8 cellular contexts compared by ENCODE assay signal in the genomic region with DNA sequence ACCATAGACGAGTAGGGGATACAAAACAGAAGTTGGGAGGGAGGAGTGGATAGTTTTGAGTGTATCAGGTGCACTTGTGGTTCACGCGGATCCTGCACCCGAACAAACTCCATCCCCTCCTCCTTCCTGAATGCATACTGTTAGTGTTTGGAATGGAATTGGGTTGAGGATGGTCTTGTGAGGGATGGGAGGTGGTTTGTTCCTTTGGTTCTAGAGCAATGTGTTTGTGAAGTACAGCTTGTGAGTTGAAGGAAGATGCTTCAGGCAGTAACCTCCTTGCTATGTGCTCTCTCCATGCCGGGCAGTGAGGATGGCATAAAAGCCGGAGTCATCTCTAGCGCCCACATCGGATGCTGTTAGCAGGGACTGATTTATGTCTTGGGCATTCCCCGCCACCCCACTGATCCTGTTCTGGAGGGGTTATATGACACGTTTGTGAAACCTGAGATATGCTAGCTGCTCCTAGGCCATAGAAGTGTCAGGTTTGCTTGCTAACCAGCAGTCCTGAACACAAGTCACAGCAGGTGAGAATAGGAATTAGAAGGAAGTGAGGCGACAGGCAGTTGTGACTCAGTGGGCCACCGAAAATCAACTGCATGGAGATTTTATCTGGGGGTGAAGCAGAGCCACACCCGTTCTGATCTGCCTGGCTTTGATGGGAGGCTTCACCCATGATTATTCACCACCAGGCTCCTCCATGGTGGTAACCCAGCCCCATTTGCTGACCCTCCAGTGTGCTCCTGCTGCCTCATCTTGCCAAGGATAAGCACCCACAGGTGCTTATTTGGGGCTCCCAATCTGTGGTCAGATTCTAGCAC. TPM values are rescaled to one million over a fixed set of nuclear protein-coding genes. Genes with fewer than 3 reads are reported as not detected.
DNase-seq lines count a peak whose midpoint lies in the region; ATAC-seq and TF ChIP-seq lines count a peak whose summit lies in the region.

No MANE protein-coding gene starts in this region.

- peaks cover 0 to 68% (median 16%) of the 10 kb centered on the region in 4 donors for H3K4me1 ChIP-seq in right lobe of liver

- DNase-seq in A172 (ENCODE audit: low spot score) (peak; percentile 55), HEK293T (ENCODE audit: extremely low spot score) (peak; percentile 66), right lobe of liver (no peak), SW 1271 (lab: John Stamatoyannopoulos, UW) (no peak)
- peak; percentile 30 to 35 for DNase-seq in stimulated activated CD8-positive, alpha-beta memory T cell treated with anti-CD3 and anti-CD28 coated beads, Interleukin-4, amount 100 ng/mL, for 4 hours (ENCODE audit: low read depth in 2 of 2, low spot score in 1 of 2)

- peaks cover 5% of the 10 kb centered on the region for H3K27me3 Mint-ChIP-seq in brain

- no peak for TF ChIP-seq POLR2A in right lobe of liver (IDR thresholded peaks at IDR 0.05)

- ATAC-seq in SK-N-SH treated with all-trans-retinoic acid at 6 μM for 48 hours (peak; percentile 11; the same call in 2 of the 3 replicates), right lobe of liver (no peak), HG03135 (IDR thresholded peaks at IDR 0.05; ENCODE audit: unreplicated experiment) (no peak)

- peaks cover 35% of the 10 kb centered on the region for H3K36me3 Mint-ChIP-seq in brain

- no peak overlapping the region for H3K27ac ChIP-seq in right lobe of liver

- H3K4me1 Mint-ChIP-seq in brain = peaks cover 75% of the 10 kb centered on the region

- H3K9me3 Mint-ChIP-seq in brain = peaks cover 0 to 3% (median 0%) of the 10 kb centered on the region in 5 experiments

- peak overlapping the region; percentile 85 to 91 (median 89) for H3K27ac Mint-ChIP-seq in brain

- no peaks in the 10 kb centered on the region for H3K9me3 ChIP-seq in right lobe of liver

- POLR2A ChIA-PET in HEK293T (lab: Yijun Ruan, JAX) = no interaction called here

- H3K27me3 ChIP-seq in right lobe of liver = no peaks in the 10 kb centered on the region

- H3K4me3 Mint-ChIP-seq in brain = peak overlapping the region; percentile 88 to 95 (median 91)

- CTCF ChIA-PET in HEK293T (lab: Yijun Ruan, JAX) = interaction anchor here (0.8 to 1.5 kb wide), 3 partner anchors 8 to 99 kb away, joined by 3 to 6 read pairs (median 3); no protein-coding TSS in a partner anchor

- peak overlapping the region; percentile 49 to 75 (median 65) for H3K4me3 ChIP-seq in right lobe of liver

- TF ChIP-seq CTCF in brain (conservative IDR thresholded peaks at IDR 0.05) (peak in 1 of 2 experiments; percentile 18), right lobe of liver (IDR thresholded peaks at IDR 0.05) (no peak)

- no peaks in the 10 kb centered on the region for H3K36me3 ChIP-seq in right lobe of liver

- 38% methylated on average over 11 of the region's 13 CpGs for WGBS in right lobe of liver (ENCODE audit: insufficient coverage, low coverage, low lambda C conversion rate, missing lambda C conversion rate)

- intact Hi-C loops in right lobe of liver (cut with DNase I) = no loop called here

TF ChIP-seq in HEK293T, 16 proteins besides CTCF, POLR2A, EP300 and RAD21:
- TF ChIP-seq TARDBP (IDR thresholded peaks at IDR 0.05) = no peak
- peak; percentile 57; the same call in 1 of the 2 replicates for TF ChIP-seq ARNT (IDR thresholded peaks at IDR 0.05)
- TF ChIP-seq ELF4 (IDR thresholded peaks at IDR 0.05) = no peak
- peak; percentile 57; the same call in 1 of the 2 replicates for TF ChIP-seq CTBP1 (IDR thresholded peaks at IDR 0.05; ENCODE audit: borderline replicate concordance)
- TF ChIP-seq SP1 (IDR thresholded peaks at IDR 0.05) = no peak
- no peak for TF ChIP-seq LEF1 (IDR thresholded peaks at IDR 0.05; ENCODE audit: borderline replicate concordance)
- TF ChIP-seq FOXM1 (IDR thresholded peaks at IDR 0.05; ENCODE audit: borderline replicate concordance) = no peak
- TF ChIP-seq FOXK2 (IDR thresholded peaks at IDR 0.05) = no peak
- no peak for TF ChIP-seq FOXA1 (IDR thresholded peaks at IDR 0.05)
- no peak for TF ChIP-seq HDGF (IDR thresholded peaks at IDR 0.05; ENCODE audit: borderline replicate concordance)
- 0 out of 2 replicates have a peak, but pooled peaks have one; percentile 0 for TF ChIP-seq L3MBTL2 (conservative IDR thresholded peaks at IDR 0.05)
- no peak for TF ChIP-seq SUZ12 (IDR thresholded peaks at IDR 0.05)
- TF ChIP-seq, protein P1, sequence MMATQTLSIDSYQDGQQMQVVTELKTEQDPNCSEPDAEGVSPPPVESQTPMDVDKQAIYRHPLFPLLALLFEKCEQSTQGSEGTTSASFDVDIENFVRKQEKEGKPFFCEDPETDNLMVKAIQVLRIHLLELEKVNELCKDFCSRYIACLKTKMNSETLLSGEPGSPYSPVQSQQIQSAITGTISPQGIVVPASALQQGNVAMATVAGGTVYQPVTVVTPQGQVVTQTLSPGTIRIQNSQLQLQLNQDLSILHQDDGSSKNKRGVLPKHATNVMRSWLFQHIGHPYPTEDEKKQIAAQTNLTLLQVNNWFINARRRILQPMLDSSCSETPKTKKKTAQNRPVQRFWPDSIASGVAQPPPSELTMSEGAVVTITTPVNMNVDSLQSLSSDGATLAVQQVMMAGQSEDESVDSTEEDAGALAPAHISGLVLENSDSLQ (IDR thresholded peaks at IDR 0.05) = peak; percentile 96
- TF ChIP-seq BHLHE40 (IDR thresholded peaks at IDR 0.05; ENCODE audit: borderline replicate concordance) = no peak
TF ChIP-seq in HEK293T: peak in this region for 4.

TF ChIP-seq in SK-N-SH treated with all-trans-retinoic acid at 6 μM for 48 hours, 23 proteins besides CTCF, POLR2A, EP300 and RAD21:
- TF ChIP-seq ZNF8 (CRISPR knock-in tag; IDR thresholded peaks at IDR 0.05) = no peak
- TF ChIP-seq TOX (CRISPR knock-in tag; IDR thresholded peaks at IDR 0.05; ENCODE audit: borderline replicate concordance) = no peak
- TF ChIP-seq ISL1 (CRISPR knock-in tag; IDR thresholded peaks at IDR 0.05) = no peak
- TF ChIP-seq BACH2 (CRISPR knock-in tag; IDR thresholded peaks at IDR 0.05; ENCODE audit: borderline replicate concordance) = no peak
- TF ChIP-seq, protein P2, sequence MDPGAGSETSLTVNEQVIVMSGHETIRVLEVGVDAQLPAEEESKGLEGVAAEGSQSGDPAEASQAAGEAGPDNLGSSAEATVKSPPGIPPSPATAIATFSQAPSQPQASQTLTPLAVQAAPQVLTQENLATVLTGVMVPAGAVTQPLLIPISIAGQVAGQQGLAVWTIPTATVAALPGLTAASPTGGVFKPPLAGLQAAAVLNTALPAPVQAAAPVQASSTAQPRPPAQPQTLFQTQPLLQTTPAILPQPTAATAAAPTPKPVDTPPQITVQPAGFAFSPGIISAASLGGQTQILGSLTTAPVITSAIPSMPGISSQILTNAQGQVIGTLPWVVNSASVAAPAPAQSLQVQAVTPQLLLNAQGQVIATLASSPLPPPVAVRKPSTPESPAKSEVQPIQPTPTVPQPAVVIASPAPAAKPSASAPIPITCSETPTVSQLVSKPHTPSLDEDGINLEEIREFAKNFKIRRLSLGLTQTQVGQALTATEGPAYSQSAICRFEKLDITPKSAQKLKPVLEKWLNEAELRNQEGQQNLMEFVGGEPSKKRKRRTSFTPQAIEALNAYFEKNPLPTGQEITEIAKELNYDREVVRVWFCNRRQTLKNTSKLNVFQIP (CRISPR knock-in tag; IDR thresholded peaks at IDR 0.05; ENCODE audit: borderline replicate concordance, low read depth) = no peak
- no peak for TF ChIP-seq ESRRG (CRISPR knock-in tag; IDR thresholded peaks at IDR 0.05)
- TF ChIP-seq SNAI2 (CRISPR knock-in tag; IDR thresholded peaks at IDR 0.05) = no peak
- TF ChIP-seq PPARA (CRISPR knock-in tag; IDR thresholded peaks at IDR 0.05; ENCODE audit: borderline replicate concordance) = no peak
- no peak for TF ChIP-seq GLIS3 (CRISPR knock-in tag; IDR thresholded peaks at IDR 0.05)
- TF ChIP-seq ZC3H10 (CRISPR knock-in tag; IDR thresholded peaks at IDR 0.05) = no peak
- no peak for TF ChIP-seq OSR1 (CRISPR knock-in tag; IDR thresholded peaks at IDR 0.05)
TF ChIP-seq in SK-N-SH treated with all-trans-retinoic acid at 6 μM for 48 hours: peak in this region for 0.

RNA-seq across cellular contexts. Expression of a gene that starts 2.2 kb away (rescaled TPM):
- 12.1 and 28.1 TPM in 2 replicates for total RNA-seq in A172 (2014; rRNA removed; shearing (Covaris generic))
- 52.6 TPM for polyA plus RNA-seq in brain (ENCODE audit: insufficient read depth, low read depth, low replicate concordance)
- 10 to 100 TPM; 22.7 to 28.8 (median 24.3) TPM for total RNA-seq in right lobe of liver

RNA-seq across cellular contexts. Expression of a gene that starts 37.2 kb away (rescaled TPM):
- total RNA-seq in A172 (2014; rRNA removed; shearing (Covaris generic)) = 6.1 and 6.6 TPM in 2 replicates
- 13.4 TPM for polyA plus RNA-seq in brain (ENCODE audit: insufficient read depth, low read depth, low replicate concordance)
- under 1 TPM; 0.07 to 0.65 (median 0.19) TPM for total RNA-seq in right lobe of liver

RNA-seq across cellular contexts. Expression of a gene that starts 40.7 kb away (rescaled TPM):
- 0.19 TPM in 1 of 2 replicates, not detected in the other for total RNA-seq in A172 (2014; rRNA removed; shearing (Covaris generic))
- 4.2 TPM for polyA plus RNA-seq in brain (ENCODE audit: insufficient read depth, low read depth, low replicate concordance)
- not detected for total RNA-seq in right lobe of liver

Comparison
In these comparisons a context has a peak if more than half of its experiments do, and no peak if none do; other contexts are left out.
1. DNase-seq: peak in A172 (single experiment), HEK293T (single experiment) and stimulated activated CD8-positive, alpha-beta memory T cell treated with anti-CD3 and anti-CD28 coated beads, Interleukin-4, amount 100 ng/mL, for 4 hours (2 of 2); none in right lobe of liver (0 of 3) and SW 1271 (0 of 2).